In the genomic region with DNA sequence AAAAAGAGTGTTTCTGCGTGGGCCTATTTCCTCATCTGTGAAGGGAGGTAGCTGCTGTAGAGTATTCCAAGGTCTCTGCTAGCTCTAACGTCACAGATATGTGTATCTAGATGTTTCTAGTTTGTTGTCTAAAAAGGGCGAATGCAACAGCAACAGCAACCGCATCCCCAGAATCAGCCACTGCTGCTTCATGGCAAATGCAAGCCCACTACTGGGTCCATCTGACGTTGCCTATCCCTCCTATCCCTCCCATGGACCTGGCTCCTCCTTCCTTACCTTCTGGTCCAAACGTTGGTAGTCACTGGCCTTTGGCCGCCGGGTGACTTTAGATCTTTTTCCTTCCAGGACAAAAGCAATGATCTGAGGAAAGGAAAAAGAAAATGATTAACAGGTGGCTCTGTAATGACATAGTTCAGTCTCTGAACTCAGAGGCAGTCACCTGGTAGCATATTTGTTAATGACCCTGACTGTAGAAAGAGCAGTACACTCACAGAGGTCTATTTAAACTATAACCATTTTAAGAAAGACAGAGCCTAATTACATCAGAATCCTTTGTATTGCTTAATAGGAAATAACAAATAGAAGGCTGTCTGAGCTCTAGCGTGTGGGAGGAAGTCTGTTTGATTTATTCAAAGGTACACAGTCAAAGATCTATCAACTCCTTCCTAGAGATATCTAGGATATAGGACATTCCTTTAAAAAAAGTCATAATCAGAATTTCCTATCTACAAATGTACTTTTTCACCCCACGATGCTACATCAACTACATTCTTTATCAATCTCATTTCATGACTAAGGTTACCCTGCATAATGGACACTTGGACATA, we compare ENCODE assay signal across 10 cellular contexts. TPM values are rescaled to one million over a fixed set of nuclear protein-coding genes. Genes with fewer than 3 reads are reported as not detected.
DNase-seq lines count a peak whose midpoint lies in the region; ATAC-seq and TF ChIP-seq lines count a peak whose summit lies in the region.
"Had no signal": no experiment of that assay in that cellular context is flagged by ENCODE, and none has a peak within 500 bp of the region (broad histone marks: within the 10 kb centered on the region; RNA-seq: fewer than 3 reads in every experiment).

No MANE protein-coding gene starts in this region.

- ATAC-seq in stimulated activated naive CD8-positive, alpha-beta T cell treated with anti-CD3 and anti-CD28 coated beads, Interleukin-15, amount 100 ng/mL, for 72 hours: no peak
- no peak for ATAC-seq in GM21526 (IDR thresholded peaks at IDR 0.05; ENCODE audit: low FRiP score, unreplicated experiment)

- DNase-seq in T-helper 1 cell (no peak), hepatocyte (ENCODE audit: low spot score) (peak; percentile 74), NCI-H82 (lab: John Stamatoyannopoulos, UW) (no peak), RPMI8226 (no peak)
- no peak for DNase-seq in stimulated activated naive CD8-positive, alpha-beta T cell treated with anti-CD3 and anti-CD28 coated beads, Interleukin-15, amount 100 ng/mL, for 72 hours
- DNase-seq: NCI-H1092, retina had no signal

- no peaks in the 10 kb centered on the region for H3K9me2 ChIP-seq in hepatocyte (replicated peaks; ENCODE audit: insufficient read depth)

- peaks cover 58% of the 10 kb centered on the region for H3K4me1 Mint-ChIP-seq in T-helper 1 cell treated with Interleukin-12 subunit alpha and Interleukin-12 subunit beta and Interleukin-4 antibody, amounts not matched to agents 30 μg/mL and 1 μg/mL, for 36 hours (ENCODE audit: low read depth)
- H3K4me1 Mint-ChIP-seq in stimulated activated naive CD8-positive, alpha-beta T cell treated with anti-CD3 and anti-CD28 coated beads, Interleukin-15, amount 100 ng/mL, for 72 hours: peaks cover 66% of the 10 kb centered on the region

- peaks cover 76% of the 10 kb centered on the region for H3K36me3 Mint-ChIP-seq in T-helper 1 cell treated with Interleukin-12 subunit alpha and Interleukin-12 subunit beta and Interleukin-4 antibody, amounts not matched to agents 30 μg/mL and 1 μg/mL, for 36 hours (ENCODE audit: low read depth)

- H2AFZ ChIP-seq in hepatocyte: no peak overlapping the region

- no peaks in the 10 kb centered on the region for H3K9me3 Mint-ChIP-seq in T-helper 1 cell treated with Interleukin-12 subunit alpha and Interleukin-12 subunit beta and Interleukin-4 antibody, amounts not matched to agents 30 μg/mL and 1 μg/mL, for 36 hours
- H3K9me3 Mint-ChIP-seq in stimulated activated naive CD8-positive, alpha-beta T cell treated with anti-CD3 and anti-CD28 coated beads, Interleukin-15, amount 100 ng/mL, for 72 hours: no peaks in the 10 kb centered on the region

- H3K4me3 Mint-ChIP-seq in T-helper 1 cell treated with Interleukin-12 subunit alpha and Interleukin-12 subunit beta and Interleukin-4 antibody, amounts not matched to agents 30 μg/mL and 1 μg/mL, for 36 hours: peak overlapping the region; percentile 96
- peak overlapping the region; percentile 95 to 97 for H3K4me3 Mint-ChIP-seq in stimulated activated naive CD8-positive, alpha-beta T cell treated with anti-CD3 and anti-CD28 coated beads, Interleukin-15, amount 100 ng/mL, for 72 hours

- 60% methylated on average over 10 of the region's 10 CpGs for WGBS in hepatocyte (ENCODE audit: low lambda C conversion rate, missing lambda C conversion rate)

- H3K9me3 ChIP-seq in hepatocyte (ENCODE audit: low read depth): no peaks in the 10 kb centered on the region

- peaks cover 68% of the 10 kb centered on the region for H3K79me2 ChIP-seq in hepatocyte

- H4K20me1 ChIP-seq in hepatocyte (ENCODE audit: insufficient read depth, poor library complexity, severe bottlenecking): peaks cover 16% of the 10 kb centered on the region

- peaks cover 15% of the 10 kb centered on the region for H3K4me1 ChIP-seq in hepatocyte (ENCODE audit: insufficient read depth)

- peak overlapping the region; percentile 98 for H3K27ac ChIP-seq in hepatocyte

- no peaks in the 10 kb centered on the region for H3K36me3 ChIP-seq in hepatocyte (replicated peaks; ENCODE audit: insufficient read depth, low read depth)

- no peaks in the 10 kb centered on the region for H3K27me3 ChIP-seq in hepatocyte

- peak overlapping the region; percentile 95 for H3K4me2 ChIP-seq in hepatocyte

- TF ChIP-seq CTCF in WI38 (IDR thresholded peaks at IDR 0.05; ENCODE audit: low read depth, low read length) (no peak), hepatocyte (IDR thresholded peaks at IDR 0.05; ENCODE audit: poor library complexity) (no peak)

- peak overlapping the region; percentile 56 for H3K27ac Mint-ChIP-seq in T-helper 1 cell treated with Interleukin-12 subunit alpha and Interleukin-12 subunit beta and Interleukin-4 antibody, amounts not matched to agents 30 μg/mL and 1 μg/mL, for 36 hours
- peak overlapping the region; percentile 84 to 100 for H3K27ac Mint-ChIP-seq in stimulated activated naive CD8-positive, alpha-beta T cell treated with anti-CD3 and anti-CD28 coated beads, Interleukin-15, amount 100 ng/mL, for 72 hours

- peak overlapping the region; percentile 87 for H3K4me3 ChIP-seq in WI38 (ENCODE audit: low read depth, low read length)
- H3K4me3 ChIP-seq in hepatocyte: no peak overlapping the region

- no peaks in the 10 kb centered on the region for H3K27me3 Mint-ChIP-seq in T-helper 1 cell treated with Interleukin-12 subunit alpha and Interleukin-12 subunit beta and Interleukin-4 antibody, amounts not matched to agents 30 μg/mL and 1 μg/mL, for 36 hours (ENCODE audit: low read depth)
- no peaks in the 10 kb centered on the region for H3K27me3 Mint-ChIP-seq in stimulated activated naive CD8-positive, alpha-beta T cell treated with anti-CD3 and anti-CD28 coated beads, Interleukin-15, amount 100 ng/mL, for 72 hours

RNA-seq across cellular contexts. Expression of a gene that starts 2.9 kb away (rescaled TPM):
- total RNA-seq in hepatocyte: 66.5 and 72.0 TPM in 2 replicates
- 51.1 and 52.4 TPM in 2 replicates for polyA plus RNA-seq in hepatocyte

RNA-seq across cellular contexts. Expression of a gene that starts 29.5 kb away (rescaled TPM):
- total RNA-seq in hepatocyte: 55.3 and 58.5 TPM in 2 replicates
- 22.2 and 24.7 TPM in 2 replicates for polyA plus RNA-seq in hepatocyte

RNA-seq across cellular contexts. Expression of a gene that starts 29.7 kb away (rescaled TPM):
- total RNA-seq in hepatocyte: 17.6 and 25.1 TPM in 2 replicates
- polyA plus RNA-seq in hepatocyte: 16.4 and 18.1 TPM in 2 replicates
